1 cellular context compared by ENCODE assay signal in the genomic region with DNA sequence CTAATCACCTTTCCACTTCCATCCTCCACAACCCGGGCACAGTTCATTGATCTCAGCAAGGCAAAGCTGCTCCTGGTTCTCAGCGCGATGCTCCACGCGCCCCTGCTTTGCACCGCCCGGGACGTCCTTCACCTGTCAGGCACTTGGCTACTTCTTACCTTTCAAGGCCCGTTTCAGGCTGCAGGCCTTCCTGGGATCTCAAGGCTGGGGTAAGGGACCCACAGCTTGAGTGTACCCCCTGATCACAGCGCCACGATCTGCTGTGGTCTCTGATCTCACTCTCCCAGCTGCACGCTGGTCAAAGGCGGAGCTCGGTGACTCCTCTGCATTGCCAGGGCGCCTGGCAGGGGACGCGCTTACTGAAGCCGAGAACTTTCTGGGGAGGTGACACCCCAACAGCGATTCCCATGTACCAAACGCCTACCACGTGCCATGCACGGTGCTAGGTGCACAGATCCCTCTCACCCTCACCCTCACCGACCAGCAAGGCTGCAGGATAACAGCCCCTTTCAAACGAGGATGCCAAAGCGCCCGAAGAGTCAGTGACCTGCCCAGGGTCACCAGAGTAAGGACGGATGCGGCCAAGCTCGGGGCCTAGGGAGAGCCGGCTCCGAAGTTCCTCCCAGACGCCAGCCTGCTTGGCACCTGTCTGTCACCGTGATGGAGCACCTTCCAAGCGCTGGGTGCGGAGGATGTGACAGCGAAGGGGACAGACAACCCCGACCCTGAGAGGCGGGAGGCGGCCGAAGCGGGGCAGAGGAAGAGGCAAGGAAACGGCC.
A peak's percentile ranks its signal among the peaks of the same experiment; 100 is the strongest.
TF ChIP-seq lines count a peak whose summit lies in the region.

No MANE protein-coding gene starts in this region.

TF ChIP-seq in HepG2, 621 proteins besides CTCF, POLR2A, EP300 and RAD21 (continued from another document and continues in another):
- TF ChIP-seq, protein P1, sequence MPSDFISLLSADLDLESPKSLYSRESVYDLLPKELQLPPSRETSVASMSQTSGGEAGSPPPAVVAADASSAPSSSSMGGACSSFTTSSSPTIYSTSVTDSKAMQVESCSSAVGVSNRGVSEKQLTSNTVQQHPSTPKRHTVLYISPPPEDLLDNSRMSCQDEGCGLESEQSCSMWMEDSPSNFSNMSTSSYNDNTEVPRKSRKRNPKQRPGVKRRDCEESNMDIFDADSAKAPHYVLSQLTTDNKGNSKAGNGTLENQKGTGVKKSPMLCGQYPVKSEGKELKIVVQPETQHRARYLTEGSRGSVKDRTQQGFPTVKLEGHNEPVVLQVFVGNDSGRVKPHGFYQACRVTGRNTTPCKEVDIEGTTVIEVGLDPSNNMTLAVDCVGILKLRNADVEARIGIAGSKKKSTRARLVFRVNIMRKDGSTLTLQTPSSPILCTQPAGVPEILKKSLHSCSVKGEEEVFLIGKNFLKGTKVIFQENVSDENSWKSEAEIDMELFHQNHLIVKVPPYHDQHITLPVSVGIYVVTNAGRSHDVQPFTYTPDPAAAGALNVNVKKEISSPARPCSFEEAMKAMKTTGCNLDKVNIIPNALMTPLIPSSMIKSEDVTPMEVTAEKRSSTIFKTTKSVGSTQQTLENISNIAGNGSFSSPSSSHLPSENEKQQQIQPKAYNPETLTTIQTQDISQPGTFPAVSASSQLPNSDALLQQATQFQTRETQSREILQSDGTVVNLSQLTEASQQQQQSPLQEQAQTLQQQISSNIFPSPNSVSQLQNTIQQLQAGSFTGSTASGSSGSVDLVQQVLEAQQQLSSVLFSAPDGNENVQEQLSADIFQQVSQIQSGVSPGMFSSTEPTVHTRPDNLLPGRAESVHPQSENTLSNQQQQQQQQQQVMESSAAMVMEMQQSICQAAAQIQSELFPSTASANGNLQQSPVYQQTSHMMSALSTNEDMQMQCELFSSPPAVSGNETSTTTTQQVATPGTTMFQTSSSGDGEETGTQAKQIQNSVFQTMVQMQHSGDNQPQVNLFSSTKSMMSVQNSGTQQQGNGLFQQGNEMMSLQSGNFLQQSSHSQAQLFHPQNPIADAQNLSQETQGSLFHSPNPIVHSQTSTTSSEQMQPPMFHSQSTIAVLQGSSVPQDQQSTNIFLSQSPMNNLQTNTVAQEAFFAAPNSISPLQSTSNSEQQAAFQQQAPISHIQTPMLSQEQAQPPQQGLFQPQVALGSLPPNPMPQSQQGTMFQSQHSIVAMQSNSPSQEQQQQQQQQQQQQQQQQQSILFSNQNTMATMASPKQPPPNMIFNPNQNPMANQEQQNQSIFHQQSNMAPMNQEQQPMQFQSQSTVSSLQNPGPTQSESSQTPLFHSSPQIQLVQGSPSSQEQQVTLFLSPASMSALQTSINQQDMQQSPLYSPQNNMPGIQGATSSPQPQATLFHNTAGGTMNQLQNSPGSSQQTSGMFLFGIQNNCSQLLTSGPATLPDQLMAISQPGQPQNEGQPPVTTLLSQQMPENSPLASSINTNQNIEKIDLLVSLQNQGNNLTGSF (CRISPR knock-in tag; IDR thresholded peaks at IDR 0.05) = no peak; the same call in 1 of the 2 replicates
- TF ChIP-seq ZNF850 (CRISPR knock-in tag; conservative IDR thresholded peaks at IDR 0.05) (no peak), NAIF1 (CRISPR knock-in tag; IDR thresholded peaks at IDR 0.05; ENCODE audit: borderline replicate concordance) (no peak), RNF2 (conservative IDR thresholded peaks at IDR 0.05; ENCODE audit: low read depth) (no peak; the same call in 1 of the 2 replicates), MAFG (CRISPR knock-in tag; IDR thresholded peaks at IDR 0.05) (no peak), ATF7-NPFF (CRISPR knock-in tag; IDR thresholded peaks at IDR 0.05; ENCODE audit: low read depth) (no peak; the same call in none of the 2 replicates), ZSCAN21 (CRISPR knock-in tag; IDR thresholded peaks at IDR 0.05; ENCODE audit: borderline replicate concordance) (no peak; the same call in 1 of the 2 replicates), ZNF431 (CRISPR knock-in tag; IDR thresholded peaks at IDR 0.05; ENCODE audit: borderline replicate concordance, low read depth) (peak; percentile 20; the same call in 1 of the 2 replicates), ZBTB33 (CRISPR knock-in tag; IDR thresholded peaks at IDR 0.05) (0 out of 2 replicates have a peak, but pooled peaks have one; percentile 14), CENPBD1 (CRISPR knock-in tag; IDR thresholded peaks at IDR 0.05; ENCODE audit: borderline replicate concordance, low read depth) (no peak), ETV6 (CRISPR knock-in tag; conservative IDR thresholded peaks at IDR 0.05) (no peak; the same call in 1 of the 2 replicates), ZNF749 (CRISPR knock-in tag; IDR thresholded peaks at IDR 0.05; ENCODE audit: borderline replicate concordance) (no peak; the same call in 1 of the 2 replicates), ZKSCAN8 (CRISPR knock-in tag; IDR thresholded peaks at IDR 0.05; ENCODE audit: borderline replicate concordance) (no peak), ZNF768 (CRISPR knock-in tag; IDR thresholded peaks at IDR 0.05) (peak; percentile 90), RELA (CRISPR knock-in tag; IDR thresholded peaks at IDR 0.05) (no peak), HMG20A (CRISPR knock-in tag; IDR thresholded peaks at IDR 0.05; ENCODE audit: borderline replicate concordance) (no peak), ASH2L (IDR thresholded peaks at IDR 0.05; ENCODE audit: insufficient read length, low read depth, low read length) (no peak), RBFOX2 (IDR thresholded peaks at IDR 0.05; ENCODE audit: low read depth, low read length) (no peak), ZNF446 (CRISPR knock-in tag; IDR thresholded peaks at IDR 0.05) (no peak), FOXP1 (IDR thresholded peaks at IDR 0.05) (no peak), FOXP1 (CRISPR knock-in tag; IDR thresholded peaks at IDR 0.05) (no peak), ESRRA (CRISPR knock-in tag; IDR thresholded peaks at IDR 0.05; ENCODE audit: low read depth) (no peak), HHEX (CRISPR knock-in tag; IDR thresholded peaks at IDR 0.05) (no peak), FOSL1 (CRISPR knock-in tag; IDR thresholded peaks at IDR 0.05; ENCODE audit: borderline replicate concordance) (no peak), ZBTB21 (CRISPR knock-in tag; IDR thresholded peaks at IDR 0.05) (no peak), GTF2F1 (IDR thresholded peaks at IDR 0.05; ENCODE audit: low read length) (no peak), CREB1 (IDR thresholded peaks at IDR 0.05) (no peak), CREB1 (CRISPR knock-in tag; IDR thresholded peaks at IDR 0.05) (no peak), ZNF558 (CRISPR knock-in tag; IDR thresholded peaks at IDR 0.05; ENCODE audit: borderline replicate concordance) (no peak; the same call in 1 of the 2 replicates), ZBTB39 (CRISPR knock-in tag; IDR thresholded peaks at IDR 0.05) (peak; percentile 65; the same call in 1 of the 2 replicates), HCFC1 (IDR thresholded peaks at IDR 0.05; ENCODE audit: low read depth, low read length) (no peak), ATF7 (IDR thresholded peaks at IDR 0.05) (no peak), ATF7 (CRISPR knock-in tag; IDR thresholded peaks at IDR 0.05) (no peak), HNF1A (IDR thresholded peaks at IDR 0.05; ENCODE audit: low read depth) (no peak), HNF1A (CRISPR knock-in tag; IDR thresholded peaks at IDR 0.05; ENCODE audit: borderline replicate concordance) (no peak), ZNF350 (CRISPR knock-in tag; IDR thresholded peaks at IDR 0.05; ENCODE audit: borderline replicate concordance, low read depth) (no peak; the same call in 1 of the 2 replicates), ZNF234 (CRISPR knock-in tag; conservative IDR thresholded peaks at IDR 0.05) (no peak), NR3C1 (CRISPR knock-in tag; IDR thresholded peaks at IDR 0.05) (no peak), FOXK2 (IDR thresholded peaks at IDR 0.05) (no peak), KMT2A (CRISPR knock-in tag; IDR thresholded peaks at IDR 0.05) (no peak; the same call in 1 of the 2 replicates), SMARCC2 (IDR thresholded peaks at IDR 0.05) (no peak)
- TF ChIP-seq, protein P2, sequence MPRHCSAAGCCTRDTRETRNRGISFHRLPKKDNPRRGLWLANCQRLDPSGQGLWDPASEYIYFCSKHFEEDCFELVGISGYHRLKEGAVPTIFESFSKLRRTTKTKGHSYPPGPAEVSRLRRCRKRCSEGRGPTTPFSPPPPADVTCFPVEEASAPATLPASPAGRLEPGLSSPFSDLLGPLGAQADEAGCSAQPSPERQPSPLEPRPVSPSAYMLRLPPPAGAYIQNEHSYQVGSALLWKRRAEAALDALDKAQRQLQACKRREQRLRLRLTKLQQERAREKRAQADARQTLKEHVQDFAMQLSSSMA (CRISPR knock-in tag; IDR thresholded peaks at IDR 0.05) = no peak
- TF ChIP-seq, protein P3, sequence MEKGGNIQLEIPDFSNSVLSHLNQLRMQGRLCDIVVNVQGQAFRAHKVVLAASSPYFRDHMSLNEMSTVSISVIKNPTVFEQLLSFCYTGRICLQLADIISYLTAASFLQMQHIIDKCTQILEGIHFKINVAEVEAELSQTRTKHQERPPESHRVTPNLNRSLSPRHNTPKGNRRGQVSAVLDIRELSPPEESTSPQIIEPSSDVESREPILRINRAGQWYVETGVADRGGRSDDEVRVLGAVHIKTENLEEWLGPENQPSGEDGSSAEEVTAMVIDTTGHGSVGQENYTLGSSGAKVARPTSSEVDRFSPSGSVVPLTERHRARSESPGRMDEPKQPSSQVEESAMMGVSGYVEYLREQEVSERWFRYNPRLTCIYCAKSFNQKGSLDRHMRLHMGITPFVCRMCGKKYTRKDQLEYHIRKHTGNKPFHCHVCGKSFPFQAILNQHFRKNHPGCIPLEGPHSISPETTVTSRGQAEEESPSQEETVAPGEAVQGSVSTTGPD (CRISPR knock-in tag; IDR thresholded peaks at IDR 0.05) = no peak
- TF ChIP-seq, protein P4, sequence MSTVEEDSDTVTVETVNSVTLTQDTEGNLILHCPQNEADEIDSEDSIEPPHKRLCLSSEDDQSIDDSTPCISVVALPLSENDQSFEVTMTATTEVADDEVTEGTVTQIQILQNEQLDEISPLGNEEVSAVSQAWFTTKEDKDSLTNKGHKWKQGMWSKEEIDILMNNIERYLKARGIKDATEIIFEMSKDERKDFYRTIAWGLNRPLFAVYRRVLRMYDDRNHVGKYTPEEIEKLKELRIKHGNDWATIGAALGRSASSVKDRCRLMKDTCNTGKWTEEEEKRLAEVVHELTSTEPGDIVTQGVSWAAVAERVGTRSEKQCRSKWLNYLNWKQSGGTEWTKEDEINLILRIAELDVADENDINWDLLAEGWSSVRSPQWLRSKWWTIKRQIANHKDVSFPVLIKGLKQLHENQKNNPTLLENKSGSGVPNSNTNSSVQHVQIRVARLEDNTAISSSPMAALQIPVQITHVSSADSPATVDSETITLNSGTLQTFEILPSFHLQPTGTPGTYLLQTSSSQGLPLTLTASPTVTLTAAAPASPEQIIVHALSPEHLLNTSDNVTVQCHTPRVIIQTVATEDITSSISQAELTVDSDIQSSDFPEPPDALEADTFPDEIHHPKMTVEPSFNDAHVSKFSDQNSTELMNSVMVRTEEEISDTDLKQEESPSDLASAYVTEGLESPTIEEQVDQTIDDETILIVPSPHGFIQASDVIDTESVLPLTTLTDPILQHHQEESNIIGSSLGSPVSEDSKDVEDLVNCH (CRISPR knock-in tag; IDR thresholded peaks at IDR 0.05) = no peak
